In genomic region chr4:162016991-162017390, GRCh38 we compare ENCODE assay signal across 20 cellular contexts.
A peak's percentile ranks its signal among the peaks of the same experiment; 100 is the strongest.
DNase-seq lines count a peak whose midpoint lies in the region; ATAC-seq, FAIRE-seq and TF ChIP-seq lines count a peak whose summit lies in the region.
"Had no signal": no experiment of that assay in that cellular context is flagged by ENCODE, and none has a peak within 500 bp of the region (broad histone marks: within the 10 kb centered on the region; RNA-seq: fewer than 3 reads in every experiment).

No MANE protein-coding gene starts in this region.

- peak; percentile 93 for FAIRE-seq in D721Med (lab: Jason Lieb, UNC)
- FAIRE-seq: A549, GM12891, H54 had no signal

- no peak for TF ChIP-seq CTCF in D721Med (IDR thresholded peaks at IDR 0.05; ENCODE audit: insufficient read depth, missing control alignments)

- DNase-seq in D721Med (ENCODE audit: insufficient read length, low spot score) (no peak), DMS 273 treated with DMSO at 0.1 percent for 48 hours (lab: John Stamatoyannopoulos, UW) (peak; percentile 57), SK-N-DZ (ENCODE audit: low spot score) (peak; percentile 3), retina (no peak), activated gamma-delta T cell (lab: John Stamatoyannopoulos, UW) (no peak)
- DNase-seq: 8988T; ACHN; AML-193; BE2C; CD4-positive, alpha-beta T cell; CD8-positive, alpha-beta memory T cell; DMS79; EL; GF-D8; GOT3; HFFc6 had no signal

- ATAC-seq in HG02759 (IDR thresholded peaks at IDR 0.05; ENCODE audit: unreplicated experiment), result no peak
- ATAC-seq: A549 had no signal

Comparison
In these comparisons a context has a peak if more than half of its experiments do, and no peak if none do; other contexts are left out.
1. DNase-seq: peak in DMS 273 treated with DMSO at 0.1 percent for 48 hours (single experiment) and SK-N-DZ (single experiment); none in D721Med (single experiment), retina (single experiment) and activated gamma-delta T cell (single experiment).